ENCODE assay signal across 10 cellular contexts in the genomic region with DNA sequence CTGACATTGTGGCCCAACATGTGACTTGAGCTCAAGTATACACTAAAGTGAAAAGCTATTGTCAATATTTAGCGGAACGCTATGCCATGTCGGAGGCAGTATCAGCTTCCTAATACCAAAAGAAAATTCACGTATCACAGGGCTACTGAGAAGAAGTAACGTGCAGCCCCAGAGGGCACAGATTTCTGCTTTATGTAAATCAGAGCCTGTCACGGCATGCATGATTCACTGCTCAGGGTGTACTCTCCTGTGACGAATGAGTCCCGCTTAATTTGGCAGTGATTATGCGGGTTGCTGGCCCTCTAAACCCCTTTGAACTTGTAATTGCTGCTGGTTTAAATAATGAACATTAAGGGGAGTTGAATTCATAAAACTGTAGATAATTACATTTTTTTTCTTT.
DNase-seq lines count a peak whose midpoint lies in the region; ATAC-seq and TF ChIP-seq lines count a peak whose summit lies in the region.
"Had no signal": no experiment of that assay in that cellular context is flagged by ENCODE, and none has a peak within 500 bp of the region (broad histone marks: within the 10 kb centered on the region; RNA-seq: fewer than 3 reads in every experiment).

No MANE protein-coding gene starts in this region.

- H3K4me3 ChIP-seq in fibroblast of the aortic adventitia (ENCODE audit: low read depth, low read length) (no peak overlapping the region), psoas muscle (no peak overlapping the region)
- H3K4me3 ChIP-seq: gastrocnemius medialis had no signal

- H3K36me3 Mint-ChIP-seq in activated T-cell treated with anti-CD3 and anti-CD28 coated beads, Interleukin-2, amount 50 U/mL, for 24 hours (ENCODE audit: low read depth): no peaks in the 10 kb centered on the region
- no peaks in the 10 kb centered on the region for H3K36me3 Mint-ChIP-seq in endothelial cell (ENCODE audit: low read depth, unreplicated experiment)

- no peak overlapping the region for H3K27ac Mint-ChIP-seq in activated T-cell treated with anti-CD3 and anti-CD28 coated beads, Interleukin-2, amount 50 U/mL, for 24 hours
- no peak overlapping the region for H3K27ac Mint-ChIP-seq in endothelial cell (ENCODE audit: unreplicated experiment)

- no peak overlapping the region for H3K4me3 Mint-ChIP-seq in activated T-cell treated with anti-CD3 and anti-CD28 coated beads, Interleukin-2, amount 50 U/mL, for 24 hours
- no peak overlapping the region for H3K4me3 Mint-ChIP-seq in endothelial cell (ENCODE audit: unreplicated experiment)

- H3K9me3 Mint-ChIP-seq in activated T-cell treated with anti-CD3 and anti-CD28 coated beads, Interleukin-2, amount 50 U/mL, for 24 hours: peaks cover under 1% of the 10 kb centered on the region
- no peaks in the 10 kb centered on the region for H3K9me3 Mint-ChIP-seq in endothelial cell (ENCODE audit: unreplicated experiment)

- intact Hi-C loops in psoas muscle (cut with DNase I): no loop called here

- H3K4me1 Mint-ChIP-seq in activated T-cell treated with anti-CD3 and anti-CD28 coated beads, Interleukin-2, amount 50 U/mL, for 24 hours (ENCODE audit: low read depth): no peaks in the 10 kb centered on the region
- no peaks in the 10 kb centered on the region for H3K4me1 Mint-ChIP-seq in endothelial cell (ENCODE audit: unreplicated experiment)

- peaks cover 6% of the 10 kb centered on the region for H3K27me3 Mint-ChIP-seq in activated T-cell treated with anti-CD3 and anti-CD28 coated beads, Interleukin-2, amount 50 U/mL, for 24 hours
- peaks cover 1% of the 10 kb centered on the region for H3K27me3 Mint-ChIP-seq in endothelial cell (ENCODE audit: unreplicated experiment)

- peaks cover 0 to 2% (median 0%) of the 10 kb centered on the region in 3 donors for H3K27me3 ChIP-seq in psoas muscle (ENCODE audit: insufficient read depth in 3 of 3, low read length in 2 of 3)

- no peaks in the 10 kb centered on the region for H3K9me3 ChIP-seq in psoas muscle
- H3K9me3 ChIP-seq: gastrocnemius medialis had no signal

- DNase-seq in RWPE1 (ENCODE audit: low spot score) (peak; percentile 63), fibroblast of the aortic adventitia (ENCODE audit: low read depth) (peak; percentile 80), psoas muscle (no peak), endothelial cell (ENCODE audit: low spot score) (no peak)
- no peak for DNase-seq in activated T-cell treated with anti-CD3 and anti-CD28 coated beads, Interleukin-2, amount 50 U/mL, for 24 hours
- DNase-seq: gastrocnemius medialis, SIG-M5 had no signal

- peak; percentile 84 for ATAC-seq in GM18867 (IDR thresholded peaks at IDR 0.05; ENCODE audit: unreplicated experiment)
- peak in 3 of 4 donors; percentile 40 to 81 (median 56) for ATAC-seq in psoas muscle
- ATAC-seq in GM21526 (IDR thresholded peaks at IDR 0.05; ENCODE audit: low FRiP score, unreplicated experiment): no peak
- no peak for ATAC-seq in GM18870 (IDR thresholded peaks at IDR 0.05; ENCODE audit: unreplicated experiment)
- ATAC-seq: gastrocnemius medialis had no signal

- no peaks in the 10 kb centered on the region for H3K4me1 ChIP-seq in psoas muscle
- H3K4me1 ChIP-seq: gastrocnemius medialis had no signal

- 45 to 49% (median 46%) methylated on average over 9 of the region's 9 CpGs for WGBS in psoas muscle, 3 donors

- CTCF ChIA-PET in RWPE1 (lab: Yijun Ruan, JAX): no interaction called here

- H3K36me3 ChIP-seq in psoas muscle (ENCODE audit: insufficient read depth in 1 of 2, low read depth in 1 of 2): no peaks in the 10 kb centered on the region
- H3K36me3 ChIP-seq: gastrocnemius medialis had no signal

- H3K27ac ChIP-seq in RWPE1: no peak overlapping the region
- H3K27ac ChIP-seq in psoas muscle: no peak overlapping the region
- H3K27ac ChIP-seq: gastrocnemius medialis had no signal

- POLR2A ChIA-PET in RWPE1 (lab: Yijun Ruan, JAX; ENCODE audit: low non-redundant PET): no interaction called here

- TF ChIP-seq CTCF in RWPE1 (conservative IDR thresholded peaks at IDR 0.05; ENCODE audit: low read depth) (no peak), fibroblast of the aortic adventitia (IDR thresholded peaks at IDR 0.05; ENCODE audit: insufficient read depth, low read length) (no peak), psoas muscle (IDR thresholded peaks at IDR 0.05) (no peak), endothelial cell (IDR thresholded peaks at IDR 0.05; ENCODE audit: unreplicated experiment) (no peak)

Comparison
In these comparisons a context has a peak if more than half of its experiments do, and no peak if none do; other contexts are left out.
1. ATAC-seq: peak in GM18867 (single experiment) and psoas muscle (3 of 4); none in GM21526 (single experiment) and GM18870 (single experiment).
2. DNase-seq: peak in RWPE1 (single experiment) and fibroblast of the aortic adventitia (single experiment); none in psoas muscle (0 of 2), activated T-cell treated with anti-CD3 and anti-CD28 coated beads, Interleukin-2, amount 50 U/mL, for 24 hours (single experiment) and endothelial cell (single experiment).